25 cellular contexts compared by ENCODE assay signal in the genomic region with DNA sequence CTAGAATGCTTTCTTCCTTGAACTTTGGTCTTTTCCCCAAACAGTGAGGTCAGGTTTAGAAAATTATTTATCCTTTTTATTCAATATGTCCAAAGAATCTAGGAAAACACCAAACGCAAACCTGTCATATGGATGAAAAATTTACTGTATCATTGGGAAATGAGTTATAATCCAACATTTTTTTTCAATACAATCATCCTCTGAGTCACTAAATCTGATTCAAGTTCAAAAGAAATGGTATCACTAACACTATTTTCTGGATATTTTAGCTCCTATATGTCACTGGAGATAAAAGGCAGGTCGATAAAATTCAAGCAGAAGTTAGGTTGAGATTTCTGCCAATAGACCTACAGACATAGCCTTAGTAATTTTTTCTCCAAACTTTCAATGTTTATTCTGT.
"Had no signal": no experiment of that assay in that cellular context is flagged by ENCODE, and none has a peak within 500 bp of the region (broad histone marks: within the 10 kb centered on the region; RNA-seq: fewer than 3 reads in every experiment).

No MANE protein-coding gene starts in this region.

- H3K36me3 ChIP-seq: esophagus muscularis mucosa, gastrocnemius medialis, heart right ventricle, neutrophil, right lobe of liver, spleen, stomach, thoracic aorta, transverse colon had no signal

- H3K4me3 ChIP-seq: esophagus muscularis mucosa, gastrocnemius medialis, heart right ventricle, psoas muscle, right lobe of liver, spleen, stomach, thoracic aorta, transverse colon had no signal

- FAIRE-seq: colon had no signal

- H3K9me3 ChIP-seq: esophagus muscularis mucosa, gastrocnemius medialis, heart right ventricle, psoas muscle, right lobe of liver, spleen, stomach, thoracic aorta, transverse colon had no signal

- H3K36me3 Mint-ChIP-seq: naive thymus-derived CD4-positive, alpha-beta T cell had no signal

- H3K4me1 Mint-ChIP-seq: naive thymus-derived CD4-positive, alpha-beta T cell had no signal

- H3K4me1 ChIP-seq: esophagus muscularis mucosa, gastrocnemius medialis, heart right ventricle, psoas muscle, right lobe of liver, spleen, stomach, transverse colon had no signal

- H3K27ac Mint-ChIP-seq: dendritic cell treated with granulocyte-macrophage colony-stimulating factor and Interleukin-4, amounts not matched to agents 40 ng/mL and 50 ng/mL, for 4 days; effector memory CD8-positive, alpha-beta T cell; naive thymus-derived CD4-positive, alpha-beta T cell had no signal

- DNase-seq: effector memory CD8-positive, alpha-beta T cell; gastrocnemius medialis; heart right ventricle; hypothalamus; islet precursor cell; mammary epithelial cell; naive thymus-derived CD4-positive, alpha-beta T cell; psoas muscle; retina; right lobe of liver; spleen; stimulated activated CD4-positive, alpha-beta T cell treated with anti-CD3 and anti-CD28 coated beads, Interleukin-15, amount 100 ng/mL, for 24 hours; stimulated activated CD4-positive, alpha-beta T cell treated with anti-CD3 and anti-CD28 coated beads, Interleukin-2, amount 100 ng/mL, for 24 hours; stimulated activated CD4-positive, alpha-beta T cell treated with anti-CD3 and anti-CD28 coated beads, Interleukin-4, amount 100 ng/mL, for 4 hours; stimulated activated naive CD4-positive, alpha-beta T cell; stomach; substantia nigra; transverse colon had no signal

- H3K27ac ChIP-seq: epithelial cell of prostate, esophagus muscularis mucosa, gastrocnemius medialis, heart right ventricle, neutrophil, psoas muscle, right lobe of liver, spleen, stomach, thoracic aorta, transverse colon had no signal

- H3K4me3 Mint-ChIP-seq: dendritic cell treated with granulocyte-macrophage colony-stimulating factor and Interleukin-4, amounts not matched to agents 40 ng/mL and 50 ng/mL, for 4 days; effector memory CD8-positive, alpha-beta T cell; naive thymus-derived CD4-positive, alpha-beta T cell had no signal

- H3K9me3 Mint-ChIP-seq: dendritic cell treated with granulocyte-macrophage colony-stimulating factor and Interleukin-4, amounts not matched to agents 40 ng/mL and 50 ng/mL, for 4 days had no signal

- H3K27me3 Mint-ChIP-seq: dendritic cell treated with granulocyte-macrophage colony-stimulating factor and Interleukin-4, amounts not matched to agents 40 ng/mL and 50 ng/mL, for 4 days; effector memory CD8-positive, alpha-beta T cell; naive thymus-derived CD4-positive, alpha-beta T cell had no signal

- ATAC-seq: effector memory CD8-positive, alpha-beta T cell; gastrocnemius medialis; heart right ventricle; left lobe of liver; naive thymus-derived CD4-positive, alpha-beta T cell; psoas muscle; right lobe of liver had no signal

- H3K27me3 ChIP-seq: esophagus muscularis mucosa, gastrocnemius medialis, heart right ventricle, neutrophil, right lobe of liver, spleen, stomach, transverse colon had no signal
